In genomic region chr19:45468159-45468651, GRCh38 we compare ENCODE assay signal across 8 cellular contexts.
DNase-seq lines count a peak whose midpoint lies in the region; ATAC-seq and TF ChIP-seq lines count a peak whose summit lies in the region.

No MANE protein-coding gene starts in this region.

- no peaks in the 10 kb centered on the region for H3K9me3 Mint-ChIP-seq in nephron

- ATAC-seq in activated CD4-positive, CD25-positive, alpha-beta regulatory T cell treated with anti-CD3 and anti-CD28 coated beads, Interleukin-2, amount 50 U/mL, for 24 hours, result no peak
- ATAC-seq in HG03457 (IDR thresholded peaks at IDR 0.05; ENCODE audit: unreplicated experiment), result no peak

- peak overlapping the region; percentile 90 to 95 (median 94) for H3K4me3 Mint-ChIP-seq in nephron

- H3K36me3 Mint-ChIP-seq in nephron (ENCODE audit: low read depth), result no peaks in the 10 kb centered on the region

- DNase-seq in activated CD4-positive, CD25-positive, alpha-beta regulatory T cell treated with anti-CD3 and anti-CD28 coated beads, Interleukin-2, amount 50 U/mL, for 72 hours, result peak; percentile 53
- DNase-seq in effector CD4-positive, alpha-beta T cell, result peak; percentile 48
- DNase-seq in retina (no peak), KG1 (lab: John Stamatoyannopoulos, UW) (no peak)

- peak overlapping the region in 2 of 3 experiments; percentile 22 to 47 for H3K27ac Mint-ChIP-seq in nephron

- peaks cover 12% of the 10 kb centered on the region for H3K4me1 Mint-ChIP-seq in nephron

- peak overlapping the region; percentile 72 for H3K27ac ChIP-seq in VCaP

- TF ChIP-seq CTCF in VCaP (conservative IDR thresholded peaks at IDR 0.05) (no peak), nephron (IDR thresholded peaks at IDR 0.05; ENCODE audit: unreplicated experiment in 3 of 3) (no peak)

- H3K27me3 Mint-ChIP-seq in nephron (ENCODE audit: low read depth), result peaks cover 45% of the 10 kb centered on the region

Comparison
In these comparisons a context has a peak if more than half of its experiments do, and no peak if none do; other contexts are left out.
1. DNase-seq: peak in activated CD4-positive, CD25-positive, alpha-beta regulatory T cell treated with anti-CD3 and anti-CD28 coated beads, Interleukin-2, amount 50 U/mL, for 72 hours (single experiment) and effector CD4-positive, alpha-beta T cell (single experiment); none in retina (single experiment) and KG1 (single experiment).